In genomic region chr19:49408816-49409440, GRCh38 we compare ENCODE assay signal across 13 cellular contexts. TPM values are rescaled to one million over a fixed set of nuclear protein-coding genes. Genes with fewer than 3 reads are reported as not detected.
DNase-seq lines count a peak whose midpoint lies in the region; ATAC-seq, FAIRE-seq and TF ChIP-seq lines count a peak whose summit lies in the region.
"Had no signal": no experiment of that assay in that cellular context is flagged by ENCODE, and none has a peak within 500 bp of the region (broad histone marks: within the 10 kb centered on the region; RNA-seq: fewer than 3 reads in every experiment).

No MANE protein-coding gene starts in this region.

- DNase-seq in CD8-positive, alpha-beta T cell: no peak
- DNase-seq in HCT116 (ENCODE audit: low read depth, low spot score) (no peak), T-cell (no peak), keratinocyte (ENCODE audit: low read depth, low spot score) (no peak), kidney glomerular epithelial cell (lab: John Stamatoyannopoulos, UW) (no peak), PC-3 (no peak), GM19238 (ENCODE audit: insufficient read length, low spot score) (no peak)
- DNase-seq: left colon, NCI-H187 had no signal

- H3K4me3 ChIP-seq in CD8-positive, alpha-beta T cell (ENCODE audit: low read depth, low read length): no peak overlapping the region
- H3K4me3 ChIP-seq in HCT116 (replicated peaks in 1 of 2; ENCODE audit: low read depth in 1 of 2, low read length in 2 of 2) (no peak overlapping the region), keratinocyte (ENCODE audit: control insufficient read depth in 2 of 3, extremely low read depth in 1 of 3, insufficient read depth in 2 of 3, low read depth in 1 of 3, low read length in 3 of 3) (no peak overlapping the region), PC-3 (ENCODE audit: low read length) (no peak overlapping the region)
- H3K4me3 ChIP-seq: breast epithelium had no signal

- FAIRE-seq in keratinocyte (lab: Jason Lieb, UNC): no peak

- POLR2A ChIA-PET in CD8-positive, alpha-beta T cell (lab: Charles Lee): no interaction called here
- POLR2A ChIA-PET in HCT116 (lab: Charles Lee): interaction anchor here (1.0 to 1.1 kb wide), 2 partner anchors 17 to 44 kb away, joined by 3 to 5 read pairs; partner anchors contain the start of gene ALDH16A1
- POLR2A ChIA-PET in T-cell (lab: Charles Lee): no interaction called here
- POLR2A ChIA-PET in PC-3 (lab: Charles Lee; ENCODE audit: unreplicated experiment): no interaction called here

- H3K27ac ChIP-seq in CD8-positive, alpha-beta T cell (ENCODE audit: low read depth, low read length): no peak overlapping the region
- H3K27ac ChIP-seq in HCT116 (ENCODE audit: low read depth, low read length) (no peak overlapping the region), keratinocyte (ENCODE audit: control insufficient read depth, insufficient read depth, low read length) (no peak overlapping the region), PC-3 (ENCODE audit: low read length) (no peak overlapping the region)
- H3K27ac ChIP-seq: breast epithelium had no signal

- H3K4me1 Mint-ChIP-seq in CD8-positive, alpha-beta T cell (ENCODE audit: low read depth): peaks cover 46% of the 10 kb centered on the region
- H3K4me1 Mint-ChIP-seq in T-cell: peaks cover 50 to 65% (median 57%) of the 10 kb centered on the region in 3 donors

- H3K27me3 Mint-ChIP-seq in CD8-positive, alpha-beta T cell (ENCODE audit: low read depth): no peaks in the 10 kb centered on the region
- H3K27me3 Mint-ChIP-seq in T-cell: no peaks in the 10 kb centered on the region

- H3K27ac Mint-ChIP-seq in CD8-positive, alpha-beta T cell: peak overlapping the region; percentile 78
- H3K27ac Mint-ChIP-seq in T-cell: peak overlapping the region; percentile 87 to 96

- dilution Hi-C loops in keratinocyte (cut with MboI; ENCODE audit: extremely low pct_ligation_motif_present, low sequenced_read_pairs): no loop called here

- TF ChIP-seq CTCF in CD8-positive, alpha-beta T cell (IDR thresholded peaks at IDR 0.05): no peak
- TF ChIP-seq CTCF in HCT116 (IDR thresholded peaks at IDR 0.05 in 2 of 3, conservative IDR thresholded peaks at IDR 0.05 in 1 of 3; ENCODE audit: borderline replicate concordance in 1 of 3, insufficient read depth in 1 of 3, low read depth in 2 of 3, low read length in 2 of 3) (no peak), keratinocyte (optimal IDR thresholded peaks at IDR 0.05 in 1 of 3, IDR thresholded peaks at IDR 0.05 in 1 of 3, conservative IDR thresholded peaks at IDR 0.05 in 1 of 3; ENCODE audit: extremely low read depth in 1 of 3, insufficient read depth in 2 of 3, low read length in 3 of 3) (no peak), PC-3 (conservative IDR thresholded peaks at IDR 0.05; ENCODE audit: low read depth, low read length) (no peak)

- H3K9ac ChIP-seq in HCT116 (ENCODE audit: low read length): no peak overlapping the region
- no peak overlapping the region for H3K9ac ChIP-seq in keratinocyte (ENCODE audit: control insufficient read depth, extremely low read depth, insufficient read depth, low read length)
- no peak overlapping the region for H3K9ac ChIP-seq in PC-3 (ENCODE audit: low read length)

- H4K20me1 ChIP-seq in HCT116 (ENCODE audit: insufficient read depth): no peaks in the 10 kb centered on the region
- H4K20me1 ChIP-seq in keratinocyte (ENCODE audit: control insufficient read depth, extremely low read depth, insufficient read depth, low read length): no peaks in the 10 kb centered on the region
- no peaks in the 10 kb centered on the region for H4K20me1 ChIP-seq in PC-3 (ENCODE audit: low read length)

- BruUV-seq in HCT116 (replicated peaks; lab: Mats Ljungman, UMichigan) (no TSS peak), PC-3 (replicated peaks; lab: Mats Ljungman, UMichigan) (no TSS peak)

- no peaks in the 10 kb centered on the region for H3K36me3 Mint-ChIP-seq in CD8-positive, alpha-beta T cell
- H3K36me3 Mint-ChIP-seq in T-cell: no peaks in the 10 kb centered on the region

- H2AFZ ChIP-seq in HCT116 (ENCODE audit: low read depth, low read length, poor library complexity, severe bottlenecking) (no peak overlapping the region), keratinocyte (ENCODE audit: control insufficient read depth, low read length) (peak overlapping the region; percentile 31), PC-3 (ENCODE audit: low read length) (no peak overlapping the region)

- no peaks in the 10 kb centered on the region for H3K79me2 ChIP-seq in HCT116 (ENCODE audit: insufficient read depth, low read length)
- H3K79me2 ChIP-seq in keratinocyte (ENCODE audit: control insufficient read depth, insufficient read depth, low read length): no peaks in the 10 kb centered on the region
- H3K79me2 ChIP-seq in PC-3 (ENCODE audit: low read length): no peaks in the 10 kb centered on the region

- no peaks in the 10 kb centered on the region for H3K36me3 ChIP-seq in CD8-positive, alpha-beta T cell (ENCODE audit: insufficient read depth, low read length)
- H3K36me3 ChIP-seq in HCT116 (ENCODE audit: control insufficient read depth in 1 of 2, insufficient read depth in 2 of 2, low read length in 2 of 2): no peaks in the 10 kb centered on the region
- no peaks in the 10 kb centered on the region for H3K36me3 ChIP-seq in keratinocyte (ENCODE audit: control insufficient read depth in 2 of 2, extremely low read depth in 1 of 2, insufficient read depth in 2 of 2, low read length in 2 of 2)
- no peaks in the 10 kb centered on the region for H3K36me3 ChIP-seq in PC-3 (ENCODE audit: low read depth, low read length)
- H3K36me3 ChIP-seq: breast epithelium had no signal

- CTCF ChIA-PET in CD8-positive, alpha-beta T cell (lab: Charles Lee): interaction anchor here (0.9 to 3.9 kb wide), 3 partner anchors 16 to 43 kb away, joined by 3 to 16 read pairs (median 3); partner anchors contain the start of gene PIH1D1
- CTCF ChIA-PET in HCT116 (lab: Charles Lee) (interaction anchor here (2.0 kb wide), 1 partner anchor 18 kb away, joined by 5 read pairs; no protein-coding TSS in a partner anchor), T-cell (lab: Charles Lee) (interaction anchor here (0.5 to 0.6 kb wide), 2 partner anchors 63 to 87 kb away, joined by 3 to 4 read pairs; no protein-coding TSS in a partner anchor), PC-3 (lab: Charles Lee) (no interaction called here)

- no peaks in the 10 kb centered on the region for H3F3A ChIP-seq in PC-3 (ENCODE audit: low read length, unreplicated experiment)

- peaks cover 37% of the 10 kb centered on the region for H3K4me1 ChIP-seq in CD8-positive, alpha-beta T cell (ENCODE audit: insufficient read depth, low read length)
- H3K4me1 ChIP-seq in HCT116 (ENCODE audit: control insufficient read depth in 1 of 2, insufficient read depth in 2 of 2, low read length in 2 of 2): peaks cover 7 to 20% of the 10 kb centered on the region in 2 experiments; a peak in 3 of 4 replicates
- peaks cover 6% of the 10 kb centered on the region for H3K4me1 ChIP-seq in keratinocyte (ENCODE audit: control insufficient read depth, extremely low read depth, insufficient read depth, low read length)
- H3K4me1 ChIP-seq in PC-3 (ENCODE audit: insufficient read depth, low read length): peaks cover 6% of the 10 kb centered on the region
- H3K4me1 ChIP-seq: breast epithelium had no signal

- TF ChIP-seq RAD21 in HCT116 (IDR thresholded peaks at IDR 0.05; ENCODE audit: low read depth): no peak

- no peaks in the 10 kb centered on the region for H3K9me3 Mint-ChIP-seq in CD8-positive, alpha-beta T cell
- H3K9me3 Mint-ChIP-seq in T-cell: no peaks in the 10 kb centered on the region

- no peak for ATAC-seq in CD8-positive, alpha-beta T cell
- ATAC-seq in HCT116 (no peak), T-cell (replicated peaks in 1 of 4) (no peak), HG03139 (IDR thresholded peaks at IDR 0.05; ENCODE audit: unreplicated experiment) (no peak), PC-3 (no peak)

- H3K9me2 ChIP-seq in HCT116 (ENCODE audit: insufficient read depth) (no peaks in the 10 kb centered on the region), PC-3 (replicated peaks; ENCODE audit: low read length) (no peaks in the 10 kb centered on the region)

- H3K9me3 ChIP-seq in CD8-positive, alpha-beta T cell (ENCODE audit: low read length): no peaks in the 10 kb centered on the region
- no peaks in the 10 kb centered on the region for H3K9me3 ChIP-seq in HCT116 (ENCODE audit: control insufficient read depth in 1 of 2, insufficient read depth in 1 of 2, low read depth in 1 of 2, low read length in 2 of 2)
- H3K9me3 ChIP-seq in keratinocyte (ENCODE audit: control insufficient read depth, low read depth, low read length): no peaks in the 10 kb centered on the region
- no peaks in the 10 kb centered on the region for H3K9me3 ChIP-seq in PC-3 (ENCODE audit: low read length)
- H3K9me3 ChIP-seq: breast epithelium had no signal

- H3K4me3 Mint-ChIP-seq in CD8-positive, alpha-beta T cell: peak overlapping the region; percentile 43
- peak overlapping the region in 2 of 3 donors; percentile 53 to 76 for H3K4me3 Mint-ChIP-seq in T-cell

- 0 out of 2 replicates have a peak overlapping the region, but pooled peaks have one; percentile 19 for H3K4me2 ChIP-seq in HCT116 (ENCODE audit: low read length)
- no peak overlapping the region for H3K4me2 ChIP-seq in keratinocyte (ENCODE audit: control insufficient read depth, extremely low read depth, insufficient read depth, low read depth, low read length)
- no peak overlapping the region for H3K4me2 ChIP-seq in PC-3 (ENCODE audit: low read length)

- RAD21 ChIA-PET in HCT116 (lab: Charles Lee; ENCODE audit: low non-redundant PET in 1 of 2, low total read pairs in 2 of 2, uncharacterized antibody in 2 of 2, unreplicated experiment in 2 of 2): interaction anchor here in 1 of 2 experiments (0.7 kb wide), 1 partner anchor 137 kb away, joined by 3 read pairs; no protein-coding TSS in a partner anchor

- no peak for TF ChIP-seq POLR2A in HCT116 (IDR thresholded peaks at IDR 0.05; ENCODE audit: borderline replicate concordance, extremely low read depth, insufficient read depth, insufficient read length)

- H3K27me3 ChIP-seq in CD8-positive, alpha-beta T cell (ENCODE audit: insufficient read depth, low read length): no peaks in the 10 kb centered on the region
- H3K27me3 ChIP-seq in HCT116 (ENCODE audit: insufficient read depth, low read length): no peaks in the 10 kb centered on the region
- no peaks in the 10 kb centered on the region for H3K27me3 ChIP-seq in keratinocyte (ENCODE audit: control insufficient read depth, extremely low read depth, insufficient read depth, low read length)
- H3K27me3 ChIP-seq in PC-3 (ENCODE audit: low read length): no peaks in the 10 kb centered on the region
- H3K27me3 ChIP-seq: breast epithelium had no signal

- no peaks in the 10 kb centered on the region for H3K9me1 ChIP-seq in keratinocyte (ENCODE audit: control insufficient read depth, extremely low read depth, insufficient read depth, low read length)

- intact Hi-C loops in CD8-positive, alpha-beta T cell (cut with DNase I, micrococcal nuclease): no loop called here
- intact Hi-C loops in HCT116 (cut with micrococcal nuclease) (no loop called here), PC-3 (cut with micrococcal nuclease) (no loop called here)

RNA-seq across cellular contexts. Expression of gene PTH2, which starts 14.3 kb away (rescaled TPM):
- not detected for total RNA-seq in CD8-positive, alpha-beta T cell
- total RNA-seq in HCT116 (2021; ENCODE audit: unreplicated experiment) (9.5 TPM), T-cell (not detected), PC-3 (2014; rRNA removed) (not detected in 2 replicates)
- polyA plus RNA-seq in HCT116 (2012): 2.8 and 4.4 TPM in 2 replicates
- not detected in 3 replicates for polyA plus RNA-seq in keratinocyte
- not detected for polyA plus RNA-seq in keratinocyte (2011; ENCODE audit: low read depth)
- polyA plus RNA-seq in keratinocyte (2011; cell fraction: cytosol; rRNA removed): not detected in 2 replicates
- not detected in 2 replicates for polyA plus RNA-seq in keratinocyte (2011; cell fraction: nucleus; rRNA removed)
- polyA plus RNA-seq in keratinocyte (2012; ENCODE audit: low replicate concordance): not detected in 2 replicates
- not detected in 3 replicates for polyA minus RNA-seq in keratinocyte
- polyA minus RNA-seq in keratinocyte (2011; cell fraction: cytosol; rRNA and poly(A)+ RNA removed): not detected
- not detected in 2 replicates for polyA minus RNA-seq in keratinocyte (2011; cell fraction: nucleus; rRNA and poly(A)+ RNA removed)
- total RNA-seq: activated CD8-positive, alpha-beta memory T cell treated with anti-CD3 and anti-CD28 coated beads for 36 hours; breast epithelium; left colon had no signal
- polyA plus RNA-seq: thymus had no signal

RNA-seq across cellular contexts. Expression of gene GFY, which starts 16.3 kb away (rescaled TPM):
- not detected for total RNA-seq in CD8-positive, alpha-beta T cell
- total RNA-seq in HCT116 (2021; ENCODE audit: unreplicated experiment) (2.6 TPM), T-cell (under 1 TPM in 1 of 5 donors, not detected in 4; 0.16 TPM), PC-3 (2014; rRNA removed) (not detected in 2 replicates)
- 3.9 and 4.9 TPM in 2 replicates for polyA plus RNA-seq in HCT116 (2012)
- polyA plus RNA-seq in keratinocyte: not detected in 3 replicates
- polyA plus RNA-seq in keratinocyte (2011; ENCODE audit: low read depth): not detected
- not detected in 2 replicates for polyA plus RNA-seq in keratinocyte (2011; cell fraction: cytosol; rRNA removed)
- polyA plus RNA-seq in keratinocyte (2011; cell fraction: nucleus; rRNA removed): not detected in 2 replicates
- polyA plus RNA-seq in keratinocyte (2012; ENCODE audit: low replicate concordance): not detected in 2 replicates
- polyA minus RNA-seq in keratinocyte: not detected in 3 replicates
- polyA minus RNA-seq in keratinocyte (2011; cell fraction: cytosol; rRNA and poly(A)+ RNA removed): not detected
- polyA minus RNA-seq in keratinocyte (2011; cell fraction: nucleus; rRNA and poly(A)+ RNA removed): not detected in 2 replicates
- total RNA-seq: activated CD8-positive, alpha-beta memory T cell treated with anti-CD3 and anti-CD28 coated beads for 36 hours; breast epithelium; left colon had no signal

RNA-seq across cellular contexts. Expression of gene KASH5, which starts 20.9 kb away (rescaled TPM):
- total RNA-seq in CD8-positive, alpha-beta T cell: not detected
- total RNA-seq in HCT116 (2021; ENCODE audit: unreplicated experiment): not detected
- polyA plus RNA-seq in HCT116 (2012): 0.05 TPM in 1 of 2 replicates, not detected in the other
- total RNA-seq in T-cell: under 1 TPM in 2 of 5 donors, not detected in 3; 0.25 to 0.26 TPM
- not detected in 3 replicates for polyA plus RNA-seq in keratinocyte
- polyA plus RNA-seq in keratinocyte (2011; ENCODE audit: low read depth): not detected
- polyA plus RNA-seq in keratinocyte (2011; cell fraction: cytosol; rRNA removed): not detected in 2 replicates
- polyA plus RNA-seq in keratinocyte (2011; cell fraction: nucleus; rRNA removed): not detected in 2 replicates
- polyA plus RNA-seq in keratinocyte (2012; ENCODE audit: low replicate concordance): not detected in 2 replicates
- polyA minus RNA-seq in keratinocyte: not detected in 3 replicates
- polyA minus RNA-seq in keratinocyte (2011; cell fraction: cytosol; rRNA and poly(A)+ RNA removed): not detected
- polyA minus RNA-seq in keratinocyte (2011; cell fraction: nucleus; rRNA and poly(A)+ RNA removed): not detected in 2 replicates
- not detected in 2 replicates for total RNA-seq in PC-3 (2014; rRNA removed)
- total RNA-seq: left colon had no signal

RNA-seq across cellular contexts. Expression of gene SLC17A7, which starts 32.4 kb away (rescaled TPM):
- under 1 TPM in 1 of 2 experiments, not detected in 1; 0.11 TPM for total RNA-seq in CD8-positive, alpha-beta T cell
- total RNA-seq in HCT116 (2021; ENCODE audit: unreplicated experiment) (1.8 TPM), T-cell (under 1 TPM in 2 of 5 donors, not detected in 3; 0.09 to 0.20 TPM), PC-3 (2014; rRNA removed) (0.11 TPM in 1 of 2 replicates, not detected in the other)
- polyA plus RNA-seq in HCT116 (2012): 2.0 and 2.4 TPM in 2 replicates
- 0.04 to 0.12 TPM (median 0.04 TPM) in 3 replicates for polyA plus RNA-seq in keratinocyte
- polyA plus RNA-seq in keratinocyte (2011; ENCODE audit: low read depth): 0.09 TPM
- 0.09 and 0.10 TPM in 2 replicates for polyA plus RNA-seq in keratinocyte (2011; cell fraction: cytosol; rRNA removed)
- 0.20 and 0.29 TPM in 2 replicates for polyA plus RNA-seq in keratinocyte (2011; cell fraction: nucleus; rRNA removed)
- 0.09 and 0.17 TPM in 2 replicates for polyA plus RNA-seq in keratinocyte (2012; ENCODE audit: low replicate concordance)
- 0.07 TPM in 1 of 3 replicates, not detected in the others for polyA minus RNA-seq in keratinocyte
- polyA minus RNA-seq in keratinocyte (2011; cell fraction: cytosol; rRNA and poly(A)+ RNA removed): not detected
- polyA minus RNA-seq in keratinocyte (2011; cell fraction: nucleus; rRNA and poly(A)+ RNA removed): not detected in 2 replicates
- total RNA-seq: activated CD8-positive, alpha-beta memory T cell treated with anti-CD3 and anti-CD28 coated beads for 36 hours had no signal

RNA-seq across cellular contexts. Expression of gene PIH1D1, which starts 42.7 kb away (rescaled TPM):
- total RNA-seq in CD8-positive, alpha-beta T cell: 100 to 1,000 TPM; 113 to 119 TPM
- total RNA-seq in HCT116 (2021; ENCODE audit: unreplicated experiment): 152 TPM
- 165 and 183 TPM in 2 replicates for polyA plus RNA-seq in HCT116 (2012)
- 100 to 1,000 TPM; 122 to 196 (median 163) TPM for total RNA-seq in T-cell
- 29.0 to 40.7 TPM (median 37.8 TPM) in 3 replicates for polyA plus RNA-seq in keratinocyte
- polyA plus RNA-seq in keratinocyte (2011; ENCODE audit: low read depth): 28.1 TPM
- 21.0 and 30.4 TPM in 2 replicates for polyA plus RNA-seq in keratinocyte (2011; cell fraction: cytosol; rRNA removed)
- polyA plus RNA-seq in keratinocyte (2011; cell fraction: nucleus; rRNA removed): 52.1 and 56.4 TPM in 2 replicates
- 37.2 and 37.3 TPM in 2 replicates for polyA plus RNA-seq in keratinocyte (2012; ENCODE audit: low replicate concordance)
- 23.7 to 31.4 TPM (median 26.2 TPM) in 3 replicates for polyA minus RNA-seq in keratinocyte
- 20.5 TPM for polyA minus RNA-seq in keratinocyte (2011; cell fraction: cytosol; rRNA and poly(A)+ RNA removed)
- polyA minus RNA-seq in keratinocyte (2011; cell fraction: nucleus; rRNA and poly(A)+ RNA removed): 8.1 and 17.3 TPM in 2 replicates
- 171 and 200 TPM in 2 replicates for total RNA-seq in PC-3 (2014; rRNA removed)

Comparison
In these comparisons a context has a peak if more than half of its experiments do, and no peak if none do; other contexts are left out.
1. RNA of gene PTH2, which starts 14.3 kb away (total RNA-seq): 9.5 TPM in HCT116 (single experiment); not detected in CD8-positive, alpha-beta T cell, not detected in T-cell and not detected in PC-3; every median in the first group is over 10 times any median in the second.